ENCODE assay signal across 8 cellular contexts in genomic region chr11:64304316-64305072, GRCh38. TPM values are rescaled to one million over a fixed set of nuclear protein-coding genes. Genes with fewer than 3 reads are reported as not detected.
A peak's percentile ranks its signal among the peaks of the same experiment; 100 is the strongest.
DNase-seq lines count a peak whose midpoint lies in the region; ATAC-seq, FAIRE-seq and TF ChIP-seq lines count a peak whose summit lies in the region.

No MANE protein-coding gene starts in this region.

- peak overlapping the region; percentile 87 for H3K4me3 ChIP-seq in psoas muscle

- peaks cover 15% of the 10 kb centered on the region for H3K27me3 Mint-ChIP-seq in T-helper 1 cell treated with Interleukin-12 subunit alpha and Interleukin-12 subunit beta and Interleukin-4 antibody, amounts not matched to agents 30 μg/mL and 1 μg/mL, for 36 hours (ENCODE audit: low read depth)

- FAIRE-seq in GM12892 (lab: Jason Lieb, UNC) (no peak), urothelium cell line (lab: Jason Lieb, UNC) (no peak)

- no peaks in the 10 kb centered on the region for H3K9me3 Mint-ChIP-seq in T-helper 1 cell treated with Interleukin-12 subunit alpha and Interleukin-12 subunit beta and Interleukin-4 antibody, amounts not matched to agents 30 μg/mL and 1 μg/mL, for 36 hours

- H3K36me3 ChIP-seq in psoas muscle (ENCODE audit: insufficient read depth in 1 of 2, low read depth in 1 of 2) = peaks cover 5 to 8% of the 10 kb centered on the region in 2 donors

- H3K4me3 Mint-ChIP-seq in T-helper 1 cell treated with Interleukin-12 subunit alpha and Interleukin-12 subunit beta and Interleukin-4 antibody, amounts not matched to agents 30 μg/mL and 1 μg/mL, for 36 hours = peak overlapping the region; percentile 90

- H3K27ac Mint-ChIP-seq in T-helper 1 cell treated with Interleukin-12 subunit alpha and Interleukin-12 subunit beta and Interleukin-4 antibody, amounts not matched to agents 30 μg/mL and 1 μg/mL, for 36 hours = peak overlapping the region; percentile 93

- intact Hi-C loops in left ventricle myocardium superior (cut with micrococcal nuclease) (no loop called here), psoas muscle (cut with DNase I) (loop anchor here (5.0 kb wide), 2 partner anchors 52 to 97 kb away; partner anchors contain the start of genes FERMT3 (in 1 of the 2) and PLCB3 (in 1 of the 2))

- TF ChIP-seq POLR2A in GM12892 (IDR thresholded peaks at IDR 0.05; ENCODE audit: low read depth, low read length) = peak; percentile 65; the same call in 1 of the 2 replicates

- H3K27ac ChIP-seq in psoas muscle = peak overlapping the region; percentile 90

- ATAC-seq in HG02840 (IDR thresholded peaks at IDR 0.05; ENCODE audit: low FRiP score, unreplicated experiment) = peak; percentile 21
- ATAC-seq in left ventricle myocardium superior = peak; percentile 52
- peak; percentile 56 to 73 (median 64) for ATAC-seq in psoas muscle

- peaks cover 7% of the 10 kb centered on the region for H3K36me3 Mint-ChIP-seq in T-helper 1 cell treated with Interleukin-12 subunit alpha and Interleukin-12 subunit beta and Interleukin-4 antibody, amounts not matched to agents 30 μg/mL and 1 μg/mL, for 36 hours (ENCODE audit: low read depth)

- no peaks in the 10 kb centered on the region for H3K9me3 ChIP-seq in psoas muscle

- H3K27me3 ChIP-seq in psoas muscle (ENCODE audit: insufficient read depth in 3 of 3, low read length in 2 of 3) = peaks cover 0 to 23% (median 4%) of the 10 kb centered on the region in 3 donors

- H3K4me1 Mint-ChIP-seq in T-helper 1 cell treated with Interleukin-12 subunit alpha and Interleukin-12 subunit beta and Interleukin-4 antibody, amounts not matched to agents 30 μg/mL and 1 μg/mL, for 36 hours (ENCODE audit: low read depth) = peaks cover 28% of the 10 kb centered on the region

- DNase-seq in GM12892 (ENCODE audit: insufficient read length) (peak; percentile 90), NCI-H146 treated with DMSO at 0.1 percent for 48 hours (lab: John Stamatoyannopoulos, UW; ENCODE audit: unreplicated experiment) (peak; percentile 80), amniotic stem cell (lab: John Stamatoyannopoulos, UW) (peak; percentile 81), left ventricle myocardium superior (peak; percentile 98), psoas muscle (peak; percentile 94 to 96), urothelium cell line (ENCODE audit: low spot score) (peak; percentile 87)

- peaks cover 32% of the 10 kb centered on the region for H3K4me1 ChIP-seq in psoas muscle

- 0 to 1% (median 1%) methylated on average over 46 of the region's 46 CpGs for WGBS in psoas muscle, 3 donors

- peak; percentile 83 for TF ChIP-seq CTCF in psoas muscle (IDR thresholded peaks at IDR 0.05)

RNA-seq across cellular contexts. Expression of gene ESRRA, which starts 0.8 kb away (rescaled TPM):
- 8.9 TPM for polyA plus RNA-seq in GM12892 (2012; ENCODE audit: missing spikeins)
- total RNA-seq in left ventricle myocardium superior (256 TPM), psoas muscle (100 to 1,000 TPM; 104 to 261 (median 146) TPM)
- polyA plus RNA-seq in psoas muscle = 100 to 1,000 TPM; 274 to 362 (median 316) TPM

RNA-seq across cellular contexts. Expression of gene CATSPERZ, which starts 4.3 kb away (rescaled TPM):
- polyA plus RNA-seq in GM12892 (2012; ENCODE audit: missing spikeins) = not detected
- total RNA-seq in left ventricle myocardium superior = not detected
- total RNA-seq in psoas muscle = not detected
- polyA plus RNA-seq in psoas muscle = under 1 TPM in 1 of 3 donors, not detected in 2; 0.05 TPM

RNA-seq across cellular contexts. Expression of gene TRMT112, which starts 12.9 kb away (rescaled TPM):
- 253 TPM for polyA plus RNA-seq in GM12892 (2012; ENCODE audit: missing spikeins)
- 83.4 TPM for total RNA-seq in left ventricle myocardium superior
- 100 to 1,000 TPM in 1 of 4 donors, 10 to 100 TPM in 3; 78.1 to 135 (median 88.0) TPM for total RNA-seq in psoas muscle
- polyA plus RNA-seq in psoas muscle = 100 to 1,000 TPM; 125 to 311 (median 190) TPM

RNA-seq across cellular contexts. Expression of gene KCNK4, which starts 13.4 kb away (rescaled TPM):
- not detected for polyA plus RNA-seq in GM12892 (2012; ENCODE audit: missing spikeins)
- total RNA-seq in left ventricle myocardium superior (not detected), psoas muscle (not detected)
- not detected for polyA plus RNA-seq in psoas muscle

RNA-seq across cellular contexts. Expression of gene PRDX5, which starts 13.4 kb away (rescaled TPM):
- 226 TPM for polyA plus RNA-seq in GM12892 (2012; ENCODE audit: missing spikeins)
- total RNA-seq in left ventricle myocardium superior = 362 TPM
- total RNA-seq in psoas muscle = 100 to 1,000 TPM; 122 to 178 (median 156) TPM
- 100 to 1,000 TPM; 304 to 323 (median 321) TPM for polyA plus RNA-seq in psoas muscle

Comparison
In these comparisons a context has a peak if more than half of its experiments do, and no peak if none do; other contexts are left out.
1. Peak in every context shown above with its lines: DNase-seq, ATAC-seq, H3K4me3 ChIP-seq and H3K27ac ChIP-seq.